Comparison of ENCODE assay signal across 9 cellular contexts in the genomic region with DNA sequence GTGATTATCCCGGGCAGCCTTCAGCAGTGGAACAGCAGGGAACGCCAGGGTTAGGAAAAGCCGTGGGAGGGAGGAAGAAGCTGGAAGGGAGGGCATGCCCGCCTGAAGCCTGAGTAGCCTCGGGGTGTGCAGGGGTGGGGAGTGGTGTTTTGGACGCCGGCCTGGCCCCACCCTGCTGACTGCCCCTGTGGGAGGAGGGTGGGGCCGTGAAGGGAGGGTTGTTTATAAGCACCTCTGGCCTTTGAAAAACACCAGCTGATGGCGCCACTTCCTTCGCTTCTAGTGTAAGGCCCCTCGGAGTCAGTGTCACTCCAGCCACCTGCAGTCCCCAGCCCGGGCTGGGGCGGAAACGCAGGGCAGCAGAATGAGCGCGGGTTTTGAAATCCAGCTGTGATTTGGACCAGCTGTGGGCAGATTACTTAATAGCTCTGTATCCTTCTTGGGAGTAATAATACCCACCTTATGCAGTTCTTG. TPM values are rescaled to one million over a fixed set of nuclear protein-coding genes. Genes with fewer than 3 reads are reported as not detected.
DNase-seq lines count a peak whose midpoint lies in the region; ATAC-seq and TF ChIP-seq lines count a peak whose summit lies in the region.
"Had no signal": no experiment of that assay in that cellular context is flagged by ENCODE, and none has a peak within 500 bp of the region (broad histone marks: within the 10 kb centered on the region; RNA-seq: fewer than 3 reads in every experiment).

No MANE protein-coding gene starts in this region.

- intact Hi-C loops in CD8-positive, alpha-beta T cell (cut with DNase I, micrococcal nuclease) = no loop called here

- POLR2A ChIA-PET in CD8-positive, alpha-beta T cell (lab: Charles Lee) = no interaction called here

- CTCF ChIA-PET in CD8-positive, alpha-beta T cell (lab: Charles Lee) = no interaction called here

- 23 to 28% methylated on average over 7 to 16 of the region's 16 CpGs for WGBS in upper lobe of left lung, 2 donors

- peaks cover 5% of the 10 kb centered on the region for H3K9me3 Mint-ChIP-seq in chondrocyte (ENCODE audit: low read depth)
- no peaks in the 10 kb centered on the region for H3K9me3 Mint-ChIP-seq in CD8-positive, alpha-beta T cell

- no peak overlapping the region for H3K27ac Mint-ChIP-seq in chondrocyte (ENCODE audit: unreplicated experiment)
- no peak overlapping the region for H3K27ac Mint-ChIP-seq in CD8-positive, alpha-beta T cell
- H3K27ac Mint-ChIP-seq: B cell had no signal

- no peaks in the 10 kb centered on the region for H3K9me3 ChIP-seq in upper lobe of left lung
- H3K9me3 ChIP-seq in CD8-positive, alpha-beta T cell (ENCODE audit: low read length) = no peaks in the 10 kb centered on the region

- DNase-seq in NCI-H2227 (lab: John Stamatoyannopoulos, UW; ENCODE audit: unreplicated experiment) (peak; percentile 42), NCI-H2227 treated with DMSO at 0.1 percent for 48 hours (lab: John Stamatoyannopoulos, UW) (no peak), chondrocyte (ENCODE audit: low spot score) (no peak), left lobe of liver (ENCODE audit: low spot score) (no peak), upper lobe of left lung (peak; percentile 48 to 75), DMS114 treated with DMSO at 0.1 percent for 48 hours (lab: John Stamatoyannopoulos, UW; ENCODE audit: unreplicated experiment) (no peak)
- DNase-seq in CD8-positive, alpha-beta T cell = no peak

- H3K4me1 Mint-ChIP-seq in chondrocyte (ENCODE audit: low read depth) = peaks cover 29% of the 10 kb centered on the region
- H3K4me1 Mint-ChIP-seq in CD8-positive, alpha-beta T cell (ENCODE audit: low read depth) = no peaks in the 10 kb centered on the region
- H3K4me1 Mint-ChIP-seq: B cell had no signal

- TF ChIP-seq CTCF in chondrocyte (IDR thresholded peaks at IDR 0.05) = peak; percentile 62
- TF ChIP-seq CTCF in upper lobe of left lung (IDR thresholded peaks at IDR 0.05) = no peak
- TF ChIP-seq CTCF in CD8-positive, alpha-beta T cell (IDR thresholded peaks at IDR 0.05) = no peak

- no peak overlapping the region for H3K27ac ChIP-seq in upper lobe of left lung
- H3K27ac ChIP-seq in CD8-positive, alpha-beta T cell (ENCODE audit: low read depth, low read length) = no peak overlapping the region

- H3K4me3 Mint-ChIP-seq in chondrocyte (ENCODE audit: unreplicated experiment) = peak overlapping the region; percentile 52
- no peak overlapping the region for H3K4me3 Mint-ChIP-seq in CD8-positive, alpha-beta T cell
- H3K4me3 Mint-ChIP-seq: B cell had no signal

- ATAC-seq in left lobe of liver (peak; percentile 28), upper lobe of left lung (ENCODE audit: low FRiP score in 2 of 2) (peak; percentile 58 to 88), GM18858 (IDR thresholded peaks at IDR 0.05; ENCODE audit: unreplicated experiment) (no peak)
- ATAC-seq in CD8-positive, alpha-beta T cell = no peak

- no peaks in the 10 kb centered on the region for H3K27me3 ChIP-seq in upper lobe of left lung
- no peaks in the 10 kb centered on the region for H3K27me3 ChIP-seq in CD8-positive, alpha-beta T cell (ENCODE audit: insufficient read depth, low read length)

- H3K36me3 ChIP-seq in upper lobe of left lung = no peaks in the 10 kb centered on the region
- no peaks in the 10 kb centered on the region for H3K36me3 ChIP-seq in CD8-positive, alpha-beta T cell (ENCODE audit: insufficient read depth, low read length)

- peak overlapping the region in 2 of 4 donors; percentile 19 to 21 for H3K4me3 ChIP-seq in upper lobe of left lung
- no peak overlapping the region for H3K4me3 ChIP-seq in CD8-positive, alpha-beta T cell (ENCODE audit: low read depth, low read length)

- H3K27me3 Mint-ChIP-seq in chondrocyte (ENCODE audit: low read depth) = no peaks in the 10 kb centered on the region
- peaks cover 18% of the 10 kb centered on the region for H3K27me3 Mint-ChIP-seq in CD8-positive, alpha-beta T cell (ENCODE audit: low read depth)

- no peak for TF ChIP-seq EP300 in upper lobe of left lung (IDR thresholded peaks at IDR 0.05)

- no peaks in the 10 kb centered on the region for H3K36me3 Mint-ChIP-seq in chondrocyte (ENCODE audit: low read depth)
- no peaks in the 10 kb centered on the region for H3K36me3 Mint-ChIP-seq in CD8-positive, alpha-beta T cell

- peaks cover 0 to 10% (median 0%) of the 10 kb centered on the region in 4 donors for H3K4me1 ChIP-seq in upper lobe of left lung
- H3K4me1 ChIP-seq in CD8-positive, alpha-beta T cell (ENCODE audit: insufficient read depth, low read length) = no peaks in the 10 kb centered on the region

- no peak for TF ChIP-seq POLR2A in upper lobe of left lung (IDR thresholded peaks at IDR 0.05)

RNA-seq across cellular contexts. Expression of gene BMP6, which starts 52.8 kb away (rescaled TPM):
- total RNA-seq in chondrocyte (0.49 to 0.50 TPM in 2 of 3 replicates, not detected in the other), left lobe of liver (3.6 TPM), upper lobe of left lung (10 to 100 TPM in 2 of 6 donors, 1 to 10 TPM in 4; 1.0 to 25.4 (median 5.2) TPM)
- not detected for total RNA-seq in CD8-positive, alpha-beta T cell

Comparison
In these comparisons a context has a peak if more than half of its experiments do, and no peak if none do; other contexts are left out.
1. DNase-seq: peak in NCI-H2227 (single experiment) and upper lobe of left lung (2 of 2); none in NCI-H2227 treated with DMSO at 0.1 percent for 48 hours (single experiment), chondrocyte (single experiment), left lobe of liver (single experiment), CD8-positive, alpha-beta T cell (0 of 7) and DMS114 treated with DMSO at 0.1 percent for 48 hours (single experiment).
2. ATAC-seq: peak in left lobe of liver (single experiment) and upper lobe of left lung (2 of 2); none in GM18858 (single experiment) and CD8-positive, alpha-beta T cell (single experiment).